ENCODE assay signal across 18 cellular contexts in genomic region chr20:3729811-3730550, GRCh38. TPM values are rescaled to one million over a fixed set of nuclear protein-coding genes. Genes with fewer than 3 reads are reported as not detected.
DNase-seq lines count a peak whose midpoint lies in the region; ATAC-seq, FAIRE-seq and TF ChIP-seq lines count a peak whose summit lies in the region.
"Had no signal": no experiment of that assay in that cellular context is flagged by ENCODE, and none has a peak within 500 bp of the region (broad histone marks: within the 10 kb centered on the region; RNA-seq: fewer than 3 reads in every experiment).

No MANE protein-coding gene starts in this region.

- H3K4me3 Mint-ChIP-seq in CD4-positive, alpha-beta T cell = no peak overlapping the region

- FAIRE-seq in frontal cortex (lab: Jason Lieb, UNC) = no peak
- FAIRE-seq: K562 had no signal

- 0 out of 2 replicates have a peak, but pooled peaks have one; percentile 12 for ATAC-seq in Panc1
- ATAC-seq in heart right ventricle = peak; percentile 16 to 68 (median 50)
- no peak for ATAC-seq in CD4-positive, alpha-beta T cell (ENCODE audit: poor library complexity)
- ATAC-seq: K562 had no signal

- POLR2A ChIA-PET in Panc1 (lab: Charles Lee) = no interaction called here
- POLR2A ChIA-PET in CD4-positive, alpha-beta T cell (lab: Charles Lee) = no interaction called here

- peaks cover 25 to 40% (median 31%) of the 10 kb centered on the region in 11 experiments for H3K27me3 ChIP-seq in BLaER1 treated with 17β-estradiol and CSF1 and Interleukin-3, amounts not matched to agents 10 nM and 100 nM
- peaks cover 6% of the 10 kb centered on the region; the same call in 1 of the 2 replicates for H3K27me3 ChIP-seq in Panc1 (ENCODE audit: control insufficient read depth, insufficient read depth, low read length)
- peaks cover 0 to 61% (median 10%) of the 10 kb centered on the region in 7 donors for H3K27me3 ChIP-seq in heart right ventricle
- peaks cover 35% of the 10 kb centered on the region for H3K27me3 ChIP-seq in osteoblast (ENCODE audit: insufficient read depth, low read length)
- peaks cover 48% of the 10 kb centered on the region for H3K27me3 ChIP-seq in CD4-positive, alpha-beta T cell (ENCODE audit: control insufficient read depth, insufficient read depth, low read length)

- H3K36me3 ChIP-seq in BLaER1 treated with 17β-estradiol and CSF1 and Interleukin-3, amounts not matched to agents 10 nM and 100 nM = no peaks in the 10 kb centered on the region
- H3K36me3 ChIP-seq in Panc1 (ENCODE audit: control insufficient read depth, insufficient read depth, low read length) = no peaks in the 10 kb centered on the region
- no peaks in the 10 kb centered on the region for H3K36me3 ChIP-seq in heart right ventricle
- no peaks in the 10 kb centered on the region for H3K36me3 ChIP-seq in osteoblast (ENCODE audit: insufficient read depth, low read length)

- peaks cover 27 to 72% (median 43%) of the 10 kb centered on the region in 10 experiments for H3K4me1 ChIP-seq in BLaER1 treated with 17β-estradiol and CSF1 and Interleukin-3, amounts not matched to agents 10 nM and 100 nM
- H3K4me1 ChIP-seq in Panc1 (ENCODE audit: control insufficient read depth, insufficient read depth, low read length) (0 out of 2 replicates have a peak, but pooled peaks cover 3% of the 10 kb centered on the region), heart right ventricle (peaks cover 12 to 73% (median 47%) of the 10 kb centered on the region in 9 donors), osteoblast (ENCODE audit: insufficient read depth, low read length) (peaks cover 11% of the 10 kb centered on the region)

- peaks cover 68% of the 10 kb centered on the region for H3K27me3 Mint-ChIP-seq in CD4-positive, alpha-beta T cell

- H3K27ac ChIP-seq in BLaER1 treated with 17β-estradiol and CSF1 and Interleukin-3, amounts not matched to agents 10 nM and 100 nM = no peak overlapping the region
- H3K27ac ChIP-seq in Panc1 (ENCODE audit: low read length) (no peak overlapping the region), heart right ventricle (peak overlapping the region; percentile 33 to 96 (median 71)), osteoblast (ENCODE audit: low read depth, low read length) (no peak overlapping the region)
- H3K27ac ChIP-seq in CD4-positive, alpha-beta T cell (ENCODE audit: low read depth, low read length) = no peak overlapping the region
- H3K27ac ChIP-seq: HL-60, RWPE1 had no signal

- peak overlapping the region; percentile 10 to 84 (median 46); a peak in 21 of 22 replicates for H3K4me2 ChIP-seq in BLaER1 treated with 17β-estradiol and CSF1 and Interleukin-3, amounts not matched to agents 10 nM and 100 nM
- no peak overlapping the region for H3K4me2 ChIP-seq in osteoblast (ENCODE audit: insufficient read depth, low read length)

- 60 to 68% methylated on average over 9 of the region's 9 CpGs for WGBS in heart right ventricle, 2 donors

- no peak overlapping the region for H2AFZ ChIP-seq in osteoblast (ENCODE audit: low read length)

- intact Hi-C loops in Panc1 (cut with micrococcal nuclease; ENCODE audit: unreplicated experiment) = no loop called here
- intact Hi-C loops in heart right ventricle (cut with DNase I) = no loop called here
- intact Hi-C loops in CD4-positive, alpha-beta T cell (cut with DNase I, micrococcal nuclease) = no loop called here

- no peaks in the 10 kb centered on the region for H4K20me1 ChIP-seq in BLaER1 treated with 17β-estradiol and CSF1 and Interleukin-3, amounts not matched to agents 10 nM and 100 nM
- H4K20me1 ChIP-seq in osteoblast (ENCODE audit: insufficient read depth, low read length) = no peaks in the 10 kb centered on the region

- no TSS peak for BruUV-seq in Panc1 (replicated peaks; lab: Mats Ljungman, UMichigan)

- H3K9ac ChIP-seq in BLaER1 treated with 17β-estradiol and CSF1 and Interleukin-3, amounts not matched to agents 10 nM and 100 nM = no peak overlapping the region

- in situ Hi-C loops in Panc1 (cut with HindIII; ENCODE audit: low pct_unique_long_range_greater_than_20kb, low sequenced_read_pairs) = no loop called here

- no peak overlapping the region for H3K4me3 ChIP-seq in BLaER1 treated with 17β-estradiol and CSF1 and Interleukin-3, amounts not matched to agents 10 nM and 100 nM
- H3K4me3 ChIP-seq in Panc1 (ENCODE audit: low read depth in 2 of 2, low read length in 2 of 2) = no peak overlapping the region
- H3K4me3 ChIP-seq in heart right ventricle = no peak overlapping the region
- no peak overlapping the region for H3K4me3 ChIP-seq in osteoblast (ENCODE audit: insufficient read depth, low read length)
- H3K4me3 ChIP-seq: K562 had no signal

- DNase-seq in Panc1 (ENCODE audit: low read depth, low spot score) (no peak), heart right ventricle (peak in 1 of 2 donors; percentile 31), osteoblast (ENCODE audit: insufficient read length, low spot score, missing footprints) (peak; percentile 50), frontal cortex (ENCODE audit: low spot score in 2 of 2) (no peak), NCI-H2029 treated with DMSO at 0.1 percent for 48 hours (lab: John Stamatoyannopoulos, UW) (no peak), NCI-H446 treated with DMSO at 0.1 percent for 48 hours (lab: John Stamatoyannopoulos, UW) (no peak)
- no peak for DNase-seq in CD4-positive, alpha-beta T cell
- DNase-seq: COR-L47, NCI-H1436 treated with DMSO at 0.1 percent for 48 hours, NCI-H226, NCI-H526 treated with DMSO at 0.1 percent for 48 hours, OCI-M1 had no signal

- CTCF ChIA-PET in Panc1 (lab: Charles Lee) = interaction anchor here (0.6 to 1.2 kb wide), 3 partner anchors 13 to 38 kb away, joined by 3 to 8 read pairs (median 4); partner anchors contain the start of gene ADISSP
- CTCF ChIA-PET in CD4-positive, alpha-beta T cell (lab: Charles Lee) = no interaction called here

- no peaks in the 10 kb centered on the region for H3K36me3 Mint-ChIP-seq in CD4-positive, alpha-beta T cell (ENCODE audit: low read depth)

- H3K4me1 Mint-ChIP-seq in CD4-positive, alpha-beta T cell (ENCODE audit: low read depth) = no peaks in the 10 kb centered on the region

- TF ChIP-seq CTCF in Panc1 (IDR thresholded peaks at IDR 0.05) = no peak
- no peak for TF ChIP-seq CTCF in heart right ventricle (IDR thresholded peaks at IDR 0.05)
- no peak for TF ChIP-seq CTCF in osteoblast (IDR thresholded peaks at IDR 0.05; ENCODE audit: extremely low read depth, low read depth, low read length)
- no peak for TF ChIP-seq CTCF in CD4-positive, alpha-beta T cell (IDR thresholded peaks at IDR 0.05)

- H3K9me3 Mint-ChIP-seq in CD4-positive, alpha-beta T cell = no peaks in the 10 kb centered on the region

- H3K79me2 ChIP-seq in osteoblast (ENCODE audit: insufficient read depth, low read length) = no peaks in the 10 kb centered on the region

- H3K9me3 ChIP-seq in BLaER1 treated with 17β-estradiol and CSF1 and Interleukin-3, amounts not matched to agents 10 nM and 100 nM (replicated peaks in 1 of 11) = no peaks in the 10 kb centered on the region
- no peaks in the 10 kb centered on the region for H3K9me3 ChIP-seq in Panc1 (ENCODE audit: control insufficient read depth, insufficient read depth, low read depth, low read length)
- no peaks in the 10 kb centered on the region for H3K9me3 ChIP-seq in heart right ventricle
- no peaks in the 10 kb centered on the region for H3K9me3 ChIP-seq in osteoblast (ENCODE audit: low read depth, low read length)
- H3K9me3 ChIP-seq in CD4-positive, alpha-beta T cell (ENCODE audit: control insufficient read depth, low read length) = no peaks in the 10 kb centered on the region

- no peak overlapping the region for H3K27ac Mint-ChIP-seq in CD4-positive, alpha-beta T cell

RNA-seq across cellular contexts. Expression of gene HSPA12B, which starts 2.5 kb away (rescaled TPM):
- total RNA-seq in Panc1 (2021; ENCODE audit: unreplicated experiment) (0.21 TPM), heart right ventricle (10 to 100 TPM in 7 of 10 donors, 1 to 10 TPM in 3; 8.4 to 26.5 (median 11.2) TPM), osteoblast (not detected in 2 replicates), frontal cortex (2.4 TPM)
- polyA plus RNA-seq in Panc1 (2012; ENCODE audit: insufficient read length) = 0.51 TPM
- 10 to 100 TPM; 19.7 to 21.7 TPM for polyA plus RNA-seq in heart right ventricle
- total RNA-seq in CD4-positive, alpha-beta T cell = under 1 TPM in 1 of 2 experiments, not detected in 1; 0.08 TPM

RNA-seq across cellular contexts. Expression of gene SIGLEC1, which starts 17.6 kb away (rescaled TPM):
- total RNA-seq in Panc1 (2021; ENCODE audit: unreplicated experiment) (0.03 TPM), heart right ventricle (10 to 100 TPM in 2 of 10 donors, 1 to 10 TPM in 8; 1.3 to 22.4 (median 2.8) TPM), osteoblast (under 0.01 TPM in 1 of 2 replicates, not detected in the other), frontal cortex (under 0.01 TPM)
- polyA plus RNA-seq in Panc1 (2012; ENCODE audit: insufficient read length) = not detected
- polyA plus RNA-seq in heart right ventricle = 10 to 100 TPM in 1 of 2 donors, 1 to 10 TPM in 1; 1.8 to 13.0 TPM
- under 1 TPM; 0.08 to 0.11 TPM for total RNA-seq in CD4-positive, alpha-beta T cell
- total RNA-seq: SK-MEL-5 had no signal
- polyA plus RNA-seq: BJ, K562 had no signal

RNA-seq across cellular contexts. Expression of gene ADISSP, which starts 37.6 kb away (rescaled TPM):
- total RNA-seq in Panc1 (2021; ENCODE audit: unreplicated experiment) (100 TPM), heart right ventricle (10 to 100 TPM in 4 of 10 donors, 1 to 10 TPM in 6; 7.7 to 15.7 (median 9.7) TPM), osteoblast (15.3 and 18.5 TPM in 2 replicates), frontal cortex (17.5 TPM)
- polyA plus RNA-seq in Panc1 (2012; ENCODE audit: insufficient read length) = 137 TPM
- 10 to 100 TPM; 14.6 to 21.0 TPM for polyA plus RNA-seq in heart right ventricle
- 10 to 100 TPM; 11.2 to 11.6 TPM for total RNA-seq in CD4-positive, alpha-beta T cell

RNA-seq across cellular contexts. Expression of gene ADAM33, which starts 48.2 kb away (rescaled TPM):
- total RNA-seq in Panc1 (2021; ENCODE audit: unreplicated experiment) (0.62 TPM), heart right ventricle (10 to 100 TPM in 2 of 10 donors, 1 to 10 TPM in 8; 1.6 to 13.2 (median 3.3) TPM), osteoblast (3.5 and 11.2 TPM in 2 replicates), frontal cortex (2.4 TPM)
- polyA plus RNA-seq in Panc1 (2012; ENCODE audit: insufficient read length) = 1.1 TPM
- polyA plus RNA-seq in heart right ventricle = 10 to 100 TPM in 1 of 2 donors, 1 to 10 TPM in 1; 5.6 to 71.8 TPM
- total RNA-seq in CD4-positive, alpha-beta T cell = not detected
- total RNA-seq: K562, SK-MEL-5 had no signal
- polyA plus RNA-seq: K562 had no signal

RNA-seq across cellular contexts. Expression of gene SPEF1, which starts 51.3 kb away (rescaled TPM):
- total RNA-seq in Panc1 (2021; ENCODE audit: unreplicated experiment) = 0.41 TPM
- polyA plus RNA-seq in Panc1 (2012; ENCODE audit: insufficient read length) = 0.28 TPM
- under 1 TPM in 6 of 10 donors, not detected in 4; 0.16 to 0.47 (median 0.23) TPM for total RNA-seq in heart right ventricle
- polyA plus RNA-seq in heart right ventricle = under 1 TPM; 0.07 to 0.29 TPM
- under 0.01 TPM in 1 of 2 replicates, not detected in the other for total RNA-seq in osteoblast
- not detected for total RNA-seq in CD4-positive, alpha-beta T cell
- 0.41 TPM for total RNA-seq in frontal cortex
- total RNA-seq: K562 had no signal
- polyA plus RNA-seq: K562 had no signal

Comparison
In these comparisons a context has a peak if more than half of its experiments do, and no peak if none do; other contexts are left out.
1. H3K27ac ChIP-seq: peak in heart right ventricle (10 of 10); none in BLaER1 treated with 17β-estradiol and CSF1 and Interleukin-3, amounts not matched to agents 10 nM and 100 nM (0 of 11), Panc1 (single experiment), osteoblast (single experiment) and CD4-positive, alpha-beta T cell (single experiment).